ENCODE assay signal across 17 cellular contexts in genomic region chr2:112750560-112750843, GRCh38. TPM values are rescaled to one million over a fixed set of nuclear protein-coding genes. Genes with fewer than 3 reads are reported as not detected.
DNase-seq lines count a peak whose midpoint lies in the region; ATAC-seq and TF ChIP-seq lines count a peak whose summit lies in the region.
"Had no signal": no experiment of that assay in that cellular context is flagged by ENCODE, and none has a peak within 500 bp of the region (broad histone marks: within the 10 kb centered on the region; RNA-seq: fewer than 3 reads in every experiment).

No MANE protein-coding gene starts in this region.

- peaks cover 74% of the 10 kb centered on the region for H3K36me3 Mint-ChIP-seq in activated CD8-positive, alpha-beta memory T cell treated with anti-CD3 and anti-CD28 coated beads, Interleukin-2, amount 10 ng/mL, durations not matched to agents 7 days and 5 days
- peaks cover 5% of the 10 kb centered on the region for H3K36me3 Mint-ChIP-seq in central memory CD8-positive, alpha-beta T cell (ENCODE audit: insufficient read depth)
- H3K36me3 Mint-ChIP-seq in osteocyte (ENCODE audit: unreplicated experiment) = no peaks in the 10 kb centered on the region

- H3K27me3 ChIP-seq in testis = no peaks in the 10 kb centered on the region

- no peaks in the 10 kb centered on the region for H3K27me3 Mint-ChIP-seq in activated CD8-positive, alpha-beta memory T cell treated with anti-CD3 and anti-CD28 coated beads, Interleukin-2, amount 10 ng/mL, durations not matched to agents 7 days and 5 days
- no peaks in the 10 kb centered on the region for H3K27me3 Mint-ChIP-seq in central memory CD8-positive, alpha-beta T cell
- H3K27me3 Mint-ChIP-seq in osteocyte (ENCODE audit: unreplicated experiment) = no peaks in the 10 kb centered on the region

- H3K36me3 ChIP-seq in testis (ENCODE audit: low read depth, missing control alignments) = no peaks in the 10 kb centered on the region

- H3K4me3 ChIP-seq in testis = no peak overlapping the region
- H3K4me3 ChIP-seq: psoas muscle had no signal

- CTCF ChIA-PET in activated CD8-positive, alpha-beta memory T cell treated with anti-CD3 and anti-CD28 coated beads, Interleukin-2, amount 10 ng/mL, durations not matched to agents 7 days and 5 days (lab: Charles Lee) = interaction anchor here (0.8 to 10.4 kb wide), 17 partner anchors 10 to 224 kb away, joined by 3 to 172 read pairs (median 6); no protein-coding TSS in a partner anchor

- peaks cover 51% of the 10 kb centered on the region for H3K4me1 Mint-ChIP-seq in activated CD8-positive, alpha-beta memory T cell treated with anti-CD3 and anti-CD28 coated beads, Interleukin-2, amount 10 ng/mL, durations not matched to agents 7 days and 5 days
- peaks cover 15% of the 10 kb centered on the region for H3K4me1 Mint-ChIP-seq in central memory CD8-positive, alpha-beta T cell
- H3K4me1 Mint-ChIP-seq in osteocyte (ENCODE audit: unreplicated experiment) = peaks cover 40% of the 10 kb centered on the region

- intact Hi-C loops in testis (cut with DNase I; ENCODE audit: low total_unique reads) = no loop called here
- intact Hi-C loops in cardiac septum (cut with DNase I) = no loop called here

- peak overlapping the region in 1 of 2 donors; percentile 32 for H3K27ac ChIP-seq in testis
- H3K27ac ChIP-seq: psoas muscle, VCaP had no signal

- H3K4me1 ChIP-seq in testis = no peaks in the 10 kb centered on the region
- H3K4me1 ChIP-seq: psoas muscle had no signal

- no peak for ATAC-seq in activated CD8-positive, alpha-beta memory T cell treated with anti-CD3 and anti-CD28 coated beads, Interleukin-2, amount 10 ng/mL, durations not matched to agents 7 days and 5 days
- ATAC-seq in central memory CD8-positive, alpha-beta T cell (replicated peaks; ENCODE audit: extremely low read depth, poor library complexity, severe bottlenecking) = no peak
- ATAC-seq in GM21529 (IDR thresholded peaks at IDR 0.05; ENCODE audit: unreplicated experiment) = no peak
- ATAC-seq: psoas muscle had no signal

- peak overlapping the region; percentile 80 for H3K27ac Mint-ChIP-seq in activated CD8-positive, alpha-beta memory T cell treated with anti-CD3 and anti-CD28 coated beads, Interleukin-2, amount 10 ng/mL, durations not matched to agents 7 days and 5 days
- H3K27ac Mint-ChIP-seq in central memory CD8-positive, alpha-beta T cell (ENCODE audit: low read depth) = peak overlapping the region; percentile 84
- H3K27ac Mint-ChIP-seq in osteocyte (ENCODE audit: unreplicated experiment) = peak overlapping the region; percentile 90

- H3K9me3 Mint-ChIP-seq in activated CD8-positive, alpha-beta memory T cell treated with anti-CD3 and anti-CD28 coated beads, Interleukin-2, amount 10 ng/mL, durations not matched to agents 7 days and 5 days (ENCODE audit: low read depth) = no peaks in the 10 kb centered on the region
- H3K9me3 Mint-ChIP-seq in central memory CD8-positive, alpha-beta T cell = no peaks in the 10 kb centered on the region
- H3K9me3 Mint-ChIP-seq in osteocyte (ENCODE audit: unreplicated experiment) = no peaks in the 10 kb centered on the region

- no peaks in the 10 kb centered on the region for H3K9me3 ChIP-seq in testis
- H3K9me3 ChIP-seq: psoas muscle had no signal

- H3K4me3 Mint-ChIP-seq in activated CD8-positive, alpha-beta memory T cell treated with anti-CD3 and anti-CD28 coated beads, Interleukin-2, amount 10 ng/mL, durations not matched to agents 7 days and 5 days = no peak overlapping the region
- H3K4me3 Mint-ChIP-seq in central memory CD8-positive, alpha-beta T cell = peak overlapping the region; percentile 60
- no peak overlapping the region for H3K4me3 Mint-ChIP-seq in osteocyte (ENCODE audit: unreplicated experiment)

- no peak for DNase-seq in activated CD8-positive, alpha-beta memory T cell treated with anti-CD3 and anti-CD28 coated beads, Interleukin-2, amount 10 ng/mL, durations not matched to agents 7 days and 5 days
- DNase-seq in activated CD8-positive, alpha-beta memory T cell treated with anti-CD3 and anti-CD28 coated beads, Interleukin-2, amount 50 U/mL, for 48 hours = no peak
- DNase-seq in M059J (ENCODE audit: low read depth) (peak; percentile 48), osteocyte (ENCODE audit: extremely low spot score, unreplicated experiment) (no peak), testis (no peak), cardiac septum (ENCODE audit: low spot score) (no peak)
- no peak for DNase-seq in central memory CD8-positive, alpha-beta T cell (ENCODE audit: low spot score in 2 of 2)
- DNase-seq: NCI-H1092 treated with DMSO at 0.1 percent for 48 hours; psoas muscle; SHP77; stimulated activated CD4-positive, alpha-beta T cell treated with anti-CD3 and anti-CD28 coated beads, Interleukin-2, amount 100 ng/mL, for 48 hours; stimulated activated naive CD4-positive, alpha-beta T cell had no signal

- TF ChIP-seq CTCF in osteocyte (IDR thresholded peaks at IDR 0.05) (no peak), testis (IDR thresholded peaks at IDR 0.05) (no peak)

- TF ChIP-seq POLR2A in testis (IDR thresholded peaks at IDR 0.05) = no peak

RNA-seq across cellular contexts. Expression of gene CKAP2L, which starts 13.9 kb away (rescaled TPM):
- 10 to 100 TPM; 62.2 to 68.8 TPM for total RNA-seq in activated CD8-positive, alpha-beta memory T cell treated with anti-CD3 and anti-CD28 coated beads, Interleukin-2, amount 10 ng/mL, durations not matched to agents 7 days and 5 days
- 23.0 and 24.0 TPM in 2 replicates for total RNA-seq in M059J (2014; rRNA removed; shearing (Covaris generic))
- total RNA-seq in osteocyte (6.3 and 6.5 TPM in 2 replicates), testis (10 to 100 TPM in 1 of 2 donors, 1 to 10 TPM in 1; 7.1 to 11.0 TPM), cardiac septum (0.30 TPM)
- 9.5 TPM for polyA plus RNA-seq in testis (ENCODE audit: insufficient read depth, low read depth, low replicate concordance)

RNA-seq across cellular contexts. Expression of gene NT5DC4, which starts 29.7 kb away (rescaled TPM):
- total RNA-seq in activated CD8-positive, alpha-beta memory T cell treated with anti-CD3 and anti-CD28 coated beads, Interleukin-2, amount 10 ng/mL, durations not matched to agents 7 days and 5 days = not detected
- total RNA-seq in M059J (2014; rRNA removed; shearing (Covaris generic)) = not detected in 2 replicates
- not detected in 2 replicates for total RNA-seq in osteocyte
- total RNA-seq in testis = 1 to 10 TPM; 2.8 to 2.9 TPM
- polyA plus RNA-seq in testis (ENCODE audit: insufficient read depth, low read depth, low replicate concordance) = 4.2 TPM
- total RNA-seq in cardiac septum = not detected
- total RNA-seq: bronchial epithelial cell, endothelial cell of umbilical vein, NCI-H460, psoas muscle had no signal
- polyA plus RNA-seq: endothelial cell of umbilical vein, psoas muscle had no signal

RNA-seq across cellular contexts. Expression of gene IL1A, which starts 33.8 kb away (rescaled TPM):
- 1 to 10 TPM in 1 of 2 experiments, under 1 TPM in 1; 0.23 to 3.1 TPM for total RNA-seq in activated CD8-positive, alpha-beta memory T cell treated with anti-CD3 and anti-CD28 coated beads, Interleukin-2, amount 10 ng/mL, durations not matched to agents 7 days and 5 days
- total RNA-seq in M059J (2014; rRNA removed; shearing (Covaris generic)) = 0.22 and 0.54 TPM in 2 replicates
- total RNA-seq in osteocyte (not detected in 2 replicates), testis (10 to 100 TPM; 21.4 to 36.5 TPM), cardiac septum (not detected)
- 15.8 TPM for polyA plus RNA-seq in testis (ENCODE audit: insufficient read depth, low read depth, low replicate concordance)

Comparison
In these comparisons a context has a peak if more than half of its experiments do, and no peak if none do; other contexts are left out.
1. RNA of gene IL1A, which starts 33.8 kb away (total RNA-seq): 21.4 to 36.5 TPM in testis; 0.23 to 3.1 TPM in activated CD8-positive, alpha-beta memory T cell treated with anti-CD3 and anti-CD28 coated beads, Interleukin-2, amount 10 ng/mL, durations not matched to agents 7 days and 5 days, 0.22 to 0.54 TPM in M059J, not detected in osteocyte and not detected in cardiac septum (single experiment); every median in the first group is over 4 times any median in the second.
2. Peak in every context shown above with its lines, with median percentiles within 50 percentile points of each other: H3K27ac Mint-ChIP-seq.